Comparison of ENCODE assay signal across 1 cellular context in genomic region chr2:196322963-196323810, GRCh38.
TF ChIP-seq lines count a peak whose summit lies in the region.

No MANE protein-coding gene starts in this region.

TF ChIP-seq in GM23338, 12 proteins besides CTCF, POLR2A, EP300 and RAD21 (continued from another document):
- TF ChIP-seq, protein P1, sequence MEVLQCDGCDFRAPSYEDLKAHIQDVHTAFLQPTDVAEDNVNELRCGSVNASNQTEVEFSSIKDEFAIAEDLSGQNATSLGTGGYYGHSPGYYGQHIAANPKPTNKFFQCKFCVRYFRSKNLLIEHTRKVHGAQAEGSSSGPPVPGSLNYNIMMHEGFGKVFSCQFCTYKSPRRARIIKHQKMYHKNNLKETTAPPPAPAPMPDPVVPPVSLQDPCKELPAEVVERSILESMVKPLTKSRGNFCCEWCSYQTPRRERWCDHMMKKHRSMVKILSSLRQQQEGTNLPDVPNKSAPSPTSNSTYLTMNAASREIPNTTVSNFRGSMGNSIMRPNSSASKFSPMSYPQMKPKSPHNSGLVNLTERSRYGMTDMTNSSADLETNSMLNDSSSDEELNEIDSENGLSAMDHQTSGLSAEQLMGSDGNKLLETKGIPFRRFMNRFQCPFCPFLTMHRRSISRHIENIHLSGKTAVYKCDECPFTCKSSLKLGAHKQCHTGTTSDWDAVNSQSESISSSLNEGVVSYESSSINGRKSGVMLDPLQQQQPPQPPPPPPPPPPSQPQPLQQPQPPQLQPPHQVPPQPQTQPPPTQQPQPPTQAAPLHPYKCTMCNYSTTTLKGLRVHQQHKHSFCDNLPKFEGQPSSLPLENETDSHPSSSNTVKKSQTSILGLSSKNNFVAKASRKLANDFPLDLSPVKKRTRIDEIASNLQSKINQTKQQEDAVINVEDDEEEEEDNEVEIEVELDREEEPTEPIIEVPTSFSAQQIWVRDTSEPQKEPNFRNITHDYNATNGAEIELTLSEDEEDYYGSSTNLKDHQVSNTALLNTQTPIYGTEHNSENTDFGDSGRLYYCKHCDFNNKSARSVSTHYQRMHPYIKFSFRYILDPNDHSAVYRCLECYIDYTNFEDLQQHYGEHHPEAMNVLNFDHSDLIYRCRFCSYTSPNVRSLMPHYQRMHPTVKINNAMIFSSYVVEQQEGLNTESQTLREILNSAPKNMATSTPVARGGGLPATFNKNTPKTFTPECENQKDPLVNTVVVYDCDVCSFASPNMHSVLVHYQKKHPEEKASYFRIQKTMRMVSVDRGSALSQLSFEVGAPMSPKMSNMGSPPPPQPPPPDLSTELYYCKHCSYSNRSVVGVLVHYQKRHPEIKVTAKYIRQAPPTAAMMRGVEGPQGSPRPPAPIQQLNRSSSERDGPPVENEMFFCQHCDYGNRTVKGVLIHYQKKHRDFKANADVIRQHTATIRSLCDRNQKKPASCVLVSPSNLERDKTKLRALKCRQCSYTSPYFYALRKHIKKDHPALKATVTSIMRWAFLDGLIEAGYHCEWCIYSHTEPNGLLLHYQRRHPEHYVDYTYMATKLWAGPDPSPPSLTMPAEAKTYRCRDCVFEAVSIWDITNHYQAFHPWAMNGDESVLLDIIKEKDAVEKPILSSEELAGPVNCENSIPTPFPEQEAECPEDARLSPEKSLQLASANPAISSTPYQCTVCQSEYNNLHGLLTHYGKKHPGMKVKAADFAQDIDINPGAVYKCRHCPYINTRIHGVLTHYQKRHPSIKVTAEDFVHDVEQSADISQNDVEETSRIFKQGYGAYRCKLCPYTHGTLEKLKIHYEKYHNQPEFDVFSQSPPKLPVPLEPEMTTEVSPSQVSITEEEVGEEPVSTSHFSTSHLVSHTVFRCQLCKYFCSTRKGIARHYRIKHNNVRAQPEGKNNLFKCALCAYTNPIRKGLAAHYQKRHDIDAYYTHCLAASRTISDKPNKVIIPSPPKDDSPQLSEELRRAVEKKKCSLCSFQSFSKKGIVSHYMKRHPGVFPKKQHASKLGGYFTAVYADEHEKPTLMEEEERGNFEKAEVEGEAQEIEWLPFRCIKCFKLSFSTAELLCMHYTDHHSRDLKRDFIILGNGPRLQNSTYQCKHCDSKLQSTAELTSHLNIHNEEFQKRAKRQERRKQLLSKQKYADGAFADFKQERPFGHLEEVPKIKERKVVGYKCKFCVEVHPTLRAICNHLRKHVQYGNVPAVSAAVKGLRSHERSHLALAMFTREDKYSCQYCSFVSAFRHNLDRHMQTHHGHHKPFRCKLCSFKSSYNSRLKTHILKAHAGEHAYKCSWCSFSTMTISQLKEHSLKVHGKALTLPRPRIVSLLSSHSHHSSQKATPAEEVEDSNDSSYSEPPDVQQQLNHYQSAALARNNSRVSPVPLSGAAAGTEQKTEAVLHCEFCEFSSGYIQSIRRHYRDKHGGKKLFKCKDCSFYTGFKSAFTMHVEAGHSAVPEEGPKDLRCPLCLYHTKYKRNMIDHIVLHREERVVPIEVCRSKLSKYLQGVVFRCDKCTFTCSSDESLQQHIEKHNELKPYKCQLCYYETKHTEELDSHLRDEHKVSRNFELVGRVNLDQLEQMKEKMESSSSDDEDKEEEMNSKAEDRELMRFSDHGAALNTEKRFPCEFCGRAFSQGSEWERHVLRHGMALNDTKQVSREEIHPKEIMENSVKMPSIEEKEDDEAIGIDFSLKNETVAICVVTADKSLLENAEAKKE (CRISPR knock-in tag; IDR thresholded peaks at IDR 0.05): no peak
- no peak for TF ChIP-seq EZH2phosphoT487 (IDR thresholded peaks at IDR 0.05; ENCODE audit: unreplicated experiment)
- TF ChIP-seq ZNF331 (CRISPR knock-in tag; IDR thresholded peaks at IDR 0.05; ENCODE audit: low read depth): no peak
- TF ChIP-seq EZH2 (IDR thresholded peaks at IDR 0.05; ENCODE audit: low read depth, unreplicated experiment): no peak
- TF ChIP-seq JUNB (IDR thresholded peaks at IDR 0.05; ENCODE audit: unreplicated experiment): no peak
- TF ChIP-seq NANOG (IDR thresholded peaks at IDR 0.05; ENCODE audit: borderline replicate concordance): no peak
- TF ChIP-seq STAT1 (IDR thresholded peaks at IDR 0.05; ENCODE audit: unreplicated experiment): no peak
- no peak for TF ChIP-seq POLR2AphosphoS5 (IDR thresholded peaks at IDR 0.05; ENCODE audit: low read depth)
- no peak for TF ChIP-seq ZNF114 (CRISPR knock-in tag; IDR thresholded peaks at IDR 0.05)
TF ChIP-seq in GM23338: peak in this region for 0.
